ENCODE assay signal across 8 cellular contexts in genomic region chr18:11741505-11742145, GRCh38. TPM values are rescaled to one million over a fixed set of nuclear protein-coding genes. Genes with fewer than 3 reads are reported as not detected.
DNase-seq lines count a peak whose midpoint lies in the region.

No MANE protein-coding gene starts in this region.

- H3K27ac ChIP-seq in GM23248 (no peak overlapping the region), substantia nigra (ENCODE audit: low read depth, low read length, poor library complexity, severe bottlenecking) (no peak overlapping the region)

- H3K79me2 ChIP-seq in GM23248 (ENCODE audit: insufficient read depth) = no peaks in the 10 kb centered on the region

- 71 to 78% methylated on average over 5 of the region's 5 CpGs for WGBS in GM23248 (ENCODE audit: low coverage in 1 of 2, low lambda C conversion rate in 2 of 2, missing lambda C conversion rate in 2 of 2), 2 experiments

- H3K27me3 ChIP-seq in GM23248 (replicated peaks; ENCODE audit: insufficient read depth) = peaks cover 29% of the 10 kb centered on the region

- H3K36me3 ChIP-seq in GM23248 (ENCODE audit: low read depth) = no peaks in the 10 kb centered on the region

- H3K4me2 ChIP-seq in GM23248 (ENCODE audit: unreplicated experiment) = no peak overlapping the region

- H3F3A ChIP-seq in GM23248 (ENCODE audit: insufficient read depth) = no peaks in the 10 kb centered on the region

- H3K9me3 ChIP-seq in GM23248 (ENCODE audit: low read depth) = no peaks in the 10 kb centered on the region

- in situ Hi-C loops in GM23248 (cut with MboI) = no loop called here

- no peak overlapping the region for H2AFZ ChIP-seq in GM23248

- H3K4me1 ChIP-seq in GM23248 (ENCODE audit: insufficient read depth) = no peaks in the 10 kb centered on the region

- H3K4me3 ChIP-seq in GM23248 = no peak overlapping the region

- H3K9me2 ChIP-seq in GM23248 (ENCODE audit: insufficient read depth) = no peaks in the 10 kb centered on the region

- no peak overlapping the region for H3K9ac ChIP-seq in GM23248

- H4K20me1 ChIP-seq in GM23248 (ENCODE audit: insufficient read depth) = no peaks in the 10 kb centered on the region

- DNase-seq in AG08395 (ENCODE audit: low spot score) = peak; percentile 30
- peak; percentile 24 for DNase-seq in GM23248
- DNase-seq in SK-N-DZ (ENCODE audit: low spot score) = peak; percentile 13
- DNase-seq in iPS-NIHi7 (ENCODE audit: extremely low spot score) = peak; percentile 62
- DNase-seq in anterior cingulate cortex (lab: John Stamatoyannopoulos, UW) = no peak
- DNase-seq in DMS153 treated with DMSO at 0.1 percent for 48 hours (lab: John Stamatoyannopoulos, UW; ENCODE audit: unreplicated experiment) = no peak
- no peak for DNase-seq in stimulated activated CD4-positive, alpha-beta T cell treated with anti-CD3 and anti-CD28 coated beads, Interleukin-4, amount 100 ng/mL, for 24 hours
- no peak for DNase-seq in substantia nigra (lab: John Stamatoyannopoulos, UW)

RNA-seq across cellular contexts. Expression of gene GNAL, which starts 52.6 kb away (rescaled TPM):
- total RNA-seq in GM23248 (2014; rRNA removed; shearing (Covaris generic)) = 0.25 and 3.0 TPM in 2 replicates
- polyA plus RNA-seq in GM23248 (2016; fragmentation: Nextera tagmentation; extraction: Ambion mirVana) = 0.16 and 0.19 TPM in 2 replicates
- 0.06 TPM in 1 of 2 replicates, not detected in the other for polyA plus RNA-seq in SK-N-DZ (2014; cell fraction: cytosol; rRNA removed)
- polyA plus RNA-seq in SK-N-DZ (2014; cell fraction: nucleus; rRNA removed) = not detected in 2 replicates

Comparison
In these comparisons a context has a peak if more than half of its experiments do, and no peak if none do; other contexts are left out.
1. DNase-seq: peak in AG08395 (single experiment), GM23248 (single experiment), SK-N-DZ (single experiment) and iPS-NIHi7 (single experiment); none in anterior cingulate cortex (0 of 58), DMS153 treated with DMSO at 0.1 percent for 48 hours (single experiment), stimulated activated CD4-positive, alpha-beta T cell treated with anti-CD3 and anti-CD28 coated beads, Interleukin-4, amount 100 ng/mL, for 24 hours (single experiment) and substantia nigra (0 of 49).